1 cellular context compared by ENCODE assay signal in genomic region chr13:79503473-79504017, GRCh38.
TF ChIP-seq lines count a peak whose summit lies in the region.

No MANE protein-coding gene starts in this region.

TF ChIP-seq in K562, 482 proteins besides CTCF, POLR2A, EP300 and RAD21:
- TF ChIP-seq MEIS2 (IDR thresholded peaks at IDR 0.05; ENCODE audit: partially characterized antibody) (peak; percentile 39), PBX2 (CRISPR knock-in tag; IDR thresholded peaks at IDR 0.05; ENCODE audit: low read depth) (no peak), PBX2 (tag; conservative IDR thresholded peaks at IDR 0.05; ENCODE audit: low read depth) (peak; percentile 25; the same call in 1 of the 2 replicates), ZNF143 (CRISPR knock-in tag; IDR thresholded peaks at IDR 0.05) (no peak)
